Comparison of ENCODE assay signal across 8 cellular contexts in the genomic region with DNA sequence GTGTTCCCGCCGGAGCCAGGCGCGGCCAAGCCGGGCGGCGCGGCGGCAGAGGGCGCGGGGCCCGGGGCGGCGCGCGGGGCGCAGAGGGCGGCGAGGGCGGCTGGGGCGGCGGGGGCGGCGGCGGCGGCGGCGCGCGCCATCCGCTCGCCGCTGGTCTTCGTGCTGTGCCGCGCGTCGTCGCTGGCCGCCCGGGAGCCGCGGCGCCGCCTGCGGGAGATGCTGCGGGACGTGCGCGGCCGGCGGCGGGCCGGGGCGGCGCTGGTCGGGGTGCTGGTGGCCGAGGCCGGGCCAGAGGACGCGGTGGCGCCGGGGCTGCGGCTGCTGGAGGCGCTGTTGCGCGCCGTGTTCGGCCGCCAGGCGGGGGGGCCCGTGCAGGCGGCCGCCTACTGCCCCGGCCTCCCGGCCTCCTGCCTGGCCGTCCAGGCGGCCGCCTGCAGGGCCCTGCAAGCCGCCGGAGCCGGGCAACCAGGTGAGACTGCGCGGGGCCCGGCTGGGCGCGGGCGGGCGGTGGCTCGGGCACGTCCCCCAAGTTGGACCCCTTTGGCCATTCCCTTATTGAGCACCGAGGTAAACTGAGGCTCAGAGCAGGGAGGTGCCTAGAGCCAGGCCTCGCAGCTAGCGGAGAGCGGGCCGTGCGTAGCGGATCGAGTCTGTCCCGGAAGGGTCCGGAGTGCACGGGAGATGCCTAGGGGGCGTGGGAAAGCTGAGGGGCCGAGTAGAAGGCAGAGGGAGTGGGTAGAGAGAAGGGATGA. TPM values are rescaled to one million over a fixed set of nuclear protein-coding genes. Genes with fewer than 3 reads are reported as not detected.
DNase-seq lines count a peak whose midpoint lies in the region; ATAC-seq lines count a peak whose summit lies in the region.

No MANE protein-coding gene starts in this region.

- peaks cover 2% of the 10 kb centered on the region for H3K4me1 Mint-ChIP-seq in activated T-cell treated with anti-CD3 and anti-CD28 coated beads, Interleukin-2, amount 50 U/mL, for 24 hours (ENCODE audit: low read depth)
- H3K4me1 Mint-ChIP-seq in activated CD4-positive, alpha-beta memory T cell treated with anti-CD3 and anti-CD28 coated beads, Interleukin-2, amount 10 ng/mL, durations not matched to agents 7 days and 5 days, result peaks cover 6% of the 10 kb centered on the region

- DNase-seq in activated T-cell treated with anti-CD3 and anti-CD28 coated beads, Interleukin-2, amount 50 U/mL, for 24 hours, result no peak
- DNase-seq in activated T-cell treated with anti-CD3 and anti-CD28 coated beads for 4 hours (no peak), kidney tubule cell (ENCODE audit: low spot score) (peak; percentile 33), substantia nigra (lab: John Stamatoyannopoulos, UW) (peak in 36 of 49 donors; percentile 18 to 77 (median 49)), NCI-H1436 (lab: John Stamatoyannopoulos, UW) (no peak)
- no peak for DNase-seq in activated naive CD4-positive, alpha-beta T cell treated with anti-CD3 and anti-CD28 coated beads, Interleukin-2, amount 50 U/mL, for 72 hours (ENCODE audit: low spot score in 2 of 2)
- no peak for DNase-seq in activated CD4-positive, alpha-beta memory T cell treated with anti-CD3 and anti-CD28 coated beads, Interleukin-2, amount 10 ng/mL, durations not matched to agents 7 days and 5 days

- POLR2A ChIA-PET in activated CD4-positive, alpha-beta memory T cell treated with anti-CD3 and anti-CD28 coated beads, Interleukin-2, amount 10 ng/mL, durations not matched to agents 7 days and 5 days (lab: Charles Lee), result no interaction called here

- H3K27ac ChIP-seq in substantia nigra (ENCODE audit: low read depth, low read length, poor library complexity, severe bottlenecking), result peak overlapping the region; percentile 81

- no peak overlapping the region for H3K27ac Mint-ChIP-seq in activated T-cell treated with anti-CD3 and anti-CD28 coated beads, Interleukin-2, amount 50 U/mL, for 24 hours
- no peak overlapping the region for H3K27ac Mint-ChIP-seq in activated naive CD4-positive, alpha-beta T cell treated with anti-CD3 and anti-CD28 coated beads, Interleukin-2, amount 50 U/mL, for 72 hours
- no peak overlapping the region for H3K27ac Mint-ChIP-seq in activated CD4-positive, alpha-beta memory T cell treated with anti-CD3 and anti-CD28 coated beads, Interleukin-2, amount 10 ng/mL, durations not matched to agents 7 days and 5 days

- ATAC-seq in activated naive CD4-positive, alpha-beta T cell treated with anti-CD3 and anti-CD28 coated beads, Interleukin-2, amount 50 U/mL, for 72 hours, result peak; percentile 36 to 69
- no peak for ATAC-seq in GM21423 (IDR thresholded peaks at IDR 0.05; ENCODE audit: unreplicated experiment)

- H3K4me3 Mint-ChIP-seq in activated T-cell treated with anti-CD3 and anti-CD28 coated beads, Interleukin-2, amount 50 U/mL, for 24 hours, result peak overlapping the region; percentile 5
- H3K4me3 Mint-ChIP-seq in activated CD4-positive, alpha-beta memory T cell treated with anti-CD3 and anti-CD28 coated beads, Interleukin-2, amount 10 ng/mL, durations not matched to agents 7 days and 5 days, result no peak overlapping the region

- peaks cover 73% of the 10 kb centered on the region for H3K27me3 Mint-ChIP-seq in activated T-cell treated with anti-CD3 and anti-CD28 coated beads, Interleukin-2, amount 50 U/mL, for 24 hours
- peaks cover 76% of the 10 kb centered on the region for H3K27me3 Mint-ChIP-seq in activated CD4-positive, alpha-beta memory T cell treated with anti-CD3 and anti-CD28 coated beads, Interleukin-2, amount 10 ng/mL, durations not matched to agents 7 days and 5 days

- H3K36me3 Mint-ChIP-seq in activated T-cell treated with anti-CD3 and anti-CD28 coated beads, Interleukin-2, amount 50 U/mL, for 24 hours (ENCODE audit: low read depth), result no peaks in the 10 kb centered on the region
- H3K36me3 Mint-ChIP-seq in activated naive CD4-positive, alpha-beta T cell treated with anti-CD3 and anti-CD28 coated beads, Interleukin-2, amount 50 U/mL, for 72 hours, result no peaks in the 10 kb centered on the region
- no peaks in the 10 kb centered on the region for H3K36me3 Mint-ChIP-seq in activated CD4-positive, alpha-beta memory T cell treated with anti-CD3 and anti-CD28 coated beads, Interleukin-2, amount 10 ng/mL, durations not matched to agents 7 days and 5 days (ENCODE audit: low read depth)

- CTCF ChIA-PET in activated CD4-positive, alpha-beta memory T cell treated with anti-CD3 and anti-CD28 coated beads, Interleukin-2, amount 10 ng/mL, durations not matched to agents 7 days and 5 days (lab: Charles Lee), result interaction anchor here (3.3 kb wide), 1 partner anchor 15 kb away, joined by 17 read pairs; no protein-coding TSS in a partner anchor

- no peaks in the 10 kb centered on the region for H3K9me3 Mint-ChIP-seq in activated T-cell treated with anti-CD3 and anti-CD28 coated beads, Interleukin-2, amount 50 U/mL, for 24 hours
- no peaks in the 10 kb centered on the region for H3K9me3 Mint-ChIP-seq in activated naive CD4-positive, alpha-beta T cell treated with anti-CD3 and anti-CD28 coated beads, Interleukin-2, amount 50 U/mL, for 72 hours
- H3K9me3 Mint-ChIP-seq in activated CD4-positive, alpha-beta memory T cell treated with anti-CD3 and anti-CD28 coated beads, Interleukin-2, amount 10 ng/mL, durations not matched to agents 7 days and 5 days, result no peaks in the 10 kb centered on the region

RNA-seq across cellular contexts. Expression of gene C2orf72, which starts 0.6 kb away (rescaled TPM):
- 1 to 10 TPM in 1 of 2 donors, under 1 TPM in 1; 0.18 to 5.7 TPM for total RNA-seq in activated naive CD4-positive, alpha-beta T cell treated with anti-CD3 and anti-CD28 coated beads, Interleukin-2, amount 50 U/mL, for 72 hours
- under 1 TPM; 0.35 to 0.98 TPM for total RNA-seq in activated CD4-positive, alpha-beta memory T cell treated with anti-CD3 and anti-CD28 coated beads, Interleukin-2, amount 10 ng/mL, durations not matched to agents 7 days and 5 days

RNA-seq across cellular contexts. Expression of gene PSMD1, which starts 18.8 kb away (rescaled TPM):
- total RNA-seq in activated naive CD4-positive, alpha-beta T cell treated with anti-CD3 and anti-CD28 coated beads, Interleukin-2, amount 50 U/mL, for 72 hours, result 100 to 1,000 TPM in 1 of 2 donors, 10 to 100 TPM in 1; 99.7 to 105 TPM
- total RNA-seq in activated CD4-positive, alpha-beta memory T cell treated with anti-CD3 and anti-CD28 coated beads, Interleukin-2, amount 10 ng/mL, durations not matched to agents 7 days and 5 days, result 10 to 100 TPM; 79.3 to 80.0 TPM

RNA-seq across cellular contexts. Expression of gene SPATA3, which starts 42.0 kb away (rescaled TPM):
- 1 to 10 TPM in 1 of 2 donors, under 1 TPM in 1; 0.84 to 2.9 TPM for total RNA-seq in activated naive CD4-positive, alpha-beta T cell treated with anti-CD3 and anti-CD28 coated beads, Interleukin-2, amount 50 U/mL, for 72 hours
- total RNA-seq in activated CD4-positive, alpha-beta memory T cell treated with anti-CD3 and anti-CD28 coated beads, Interleukin-2, amount 10 ng/mL, durations not matched to agents 7 days and 5 days, result under 1 TPM in 1 of 2 experiments, not detected in 1; 0.35 TPM

Comparison
In these comparisons a context has a peak if more than half of its experiments do, and no peak if none do; other contexts are left out.
1. DNase-seq: peak in kidney tubule cell (single experiment) and substantia nigra (36 of 49); none in activated T-cell treated with anti-CD3 and anti-CD28 coated beads, Interleukin-2, amount 50 U/mL, for 24 hours (single experiment), activated T-cell treated with anti-CD3 and anti-CD28 coated beads for 4 hours (single experiment), activated naive CD4-positive, alpha-beta T cell treated with anti-CD3 and anti-CD28 coated beads, Interleukin-2, amount 50 U/mL, for 72 hours (0 of 2), NCI-H1436 (single experiment) and activated CD4-positive, alpha-beta memory T cell treated with anti-CD3 and anti-CD28 coated beads, Interleukin-2, amount 10 ng/mL, durations not matched to agents 7 days and 5 days (single experiment).